5 cellular contexts compared by ENCODE assay signal in the genomic region with DNA sequence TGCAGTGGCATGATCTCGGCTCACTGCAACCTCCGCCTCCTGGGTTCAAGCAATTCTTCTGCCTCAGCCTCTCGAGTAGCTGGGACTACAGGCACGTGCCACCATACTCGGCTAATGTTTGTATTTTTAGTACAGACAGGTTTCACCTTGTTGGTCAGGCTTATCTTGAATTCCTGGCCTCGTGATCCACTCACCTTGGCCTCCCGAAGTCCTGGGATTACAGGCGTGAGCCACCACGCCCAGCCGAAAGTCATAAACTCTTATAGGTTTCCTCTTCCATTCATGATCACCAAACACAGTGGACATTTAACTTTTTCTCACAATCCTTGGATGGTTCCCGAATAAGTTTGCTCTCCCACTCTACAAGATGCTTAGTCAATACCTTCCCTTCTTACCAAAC.
DNase-seq lines count a peak whose midpoint lies in the region; ATAC-seq and TF ChIP-seq lines count a peak whose summit lies in the region.
"Not testable (repeated sequence)": the region's sequence is repeated elsewhere in the genome, so short reads cannot be mapped to it uniquely, and the experiment has no call there.

No MANE protein-coding gene starts in this region.

- H4K8ac ChIP-seq in trophoblast cell (ENCODE audit: low read depth, low read length) = not testable (repeated sequence)

- not testable (repeated sequence) for H2BK5ac ChIP-seq in trophoblast cell (ENCODE audit: low read depth, low read length, poor library complexity)

- not testable (repeated sequence) for H4K12ac ChIP-seq in trophoblast cell (ENCODE audit: low read depth, low read length)

- H3K23ac ChIP-seq in trophoblast cell (ENCODE audit: low read length) = not testable (repeated sequence)

- H3K27ac Mint-ChIP-seq in T-helper 1 cell treated with Interleukin-12 subunit alpha and Interleukin-12 subunit beta and Interleukin-4 antibody, amounts not matched to agents 30 μg/mL and 1 μg/mL, for 36 hours; activated CD4-positive, alpha-beta T cell treated with anti-CD3 and anti-CD28 coated beads, Interleukin-2, amount 10 ng/mL, durations not matched to agents 24 days and 14 days: not testable (repeated sequence)

- not testable (repeated sequence) for H2AFZ ChIP-seq in trophoblast cell (ENCODE audit: insufficient read depth, low read length, poor library complexity)

- not testable (repeated sequence) for H3K18ac ChIP-seq in trophoblast cell (ENCODE audit: low read length)

- H3K9me3 Mint-ChIP-seq in T-helper 1 cell treated with Interleukin-12 subunit alpha and Interleukin-12 subunit beta and Interleukin-4 antibody, amounts not matched to agents 30 μg/mL and 1 μg/mL, for 36 hours = peaks cover 22% of the 10 kb centered on the region
- peaks cover 22% of the 10 kb centered on the region for H3K9me3 Mint-ChIP-seq in activated CD4-positive, alpha-beta T cell treated with anti-CD3 and anti-CD28 coated beads, Interleukin-2, amount 10 ng/mL, durations not matched to agents 24 days and 14 days

- peaks cover 21% of the 10 kb centered on the region for H3K27me3 Mint-ChIP-seq in T-helper 1 cell treated with Interleukin-12 subunit alpha and Interleukin-12 subunit beta and Interleukin-4 antibody, amounts not matched to agents 30 μg/mL and 1 μg/mL, for 36 hours (ENCODE audit: low read depth)
- H3K27me3 Mint-ChIP-seq in activated CD4-positive, alpha-beta T cell treated with anti-CD3 and anti-CD28 coated beads, Interleukin-2, amount 10 ng/mL, durations not matched to agents 24 days and 14 days = peaks cover 15% of the 10 kb centered on the region

- H3K4me1 Mint-ChIP-seq in T-helper 1 cell treated with Interleukin-12 subunit alpha and Interleukin-12 subunit beta and Interleukin-4 antibody, amounts not matched to agents 30 μg/mL and 1 μg/mL, for 36 hours (ENCODE audit: low read depth) = peaks cover 33% of the 10 kb centered on the region
- H3K4me1 Mint-ChIP-seq in activated CD4-positive, alpha-beta T cell treated with anti-CD3 and anti-CD28 coated beads, Interleukin-2, amount 10 ng/mL, durations not matched to agents 24 days and 14 days = peaks cover 36% of the 10 kb centered on the region

- intact Hi-C loops in activated CD4-positive, alpha-beta T cell treated with anti-CD3 and anti-CD28 coated beads, Interleukin-2, amount 10 ng/mL, durations not matched to agents 24 days and 14 days (cut with micrococcal nuclease); left colon (cut with DNase I, micrococcal nuclease); transverse colon (cut with DNase I; ENCODE audit: low total_unique reads): not testable (repeated sequence)

- not testable (repeated sequence) for TF ChIP-seq POLR2A in transverse colon (IDR thresholded peaks at IDR 0.05)

- H3K27me3 ChIP-seq in trophoblast cell (ENCODE audit: insufficient read depth, low read length); transverse colon: not testable (repeated sequence)

- DNase-seq in activated CD4-positive, alpha-beta T cell treated with anti-CD3 and anti-CD28 coated beads, Interleukin-2, amount 10 ng/mL, durations not matched to agents 24 days and 14 days = not testable (repeated sequence)
- DNase-seq in left colon = peak; percentile 42 to 51
- DNase-seq in trophoblast cell = peak; percentile 62 to 71
- peak; percentile 45 for DNase-seq in transverse colon

- not testable (repeated sequence) for H2AK5ac ChIP-seq in trophoblast cell (ENCODE audit: low read length)

- H3K4me2 ChIP-seq in trophoblast cell (ENCODE audit: low read length) = not testable (repeated sequence)

- in situ Hi-C loops in transverse colon (cut with MboI; ENCODE audit: low pct_ligation_motif_present in 1 of 4, low pct_unique_long_range_greater_than_20kb in 1 of 4, low sequenced_read_pairs in 3 of 4) = not testable (repeated sequence)

- not testable (repeated sequence) for H3K4me3 ChIP-seq in trophoblast cell (ENCODE audit: low read depth, low read length); transverse colon

- peaks cover 18% of the 10 kb centered on the region for H3K79me1 ChIP-seq in trophoblast cell (ENCODE audit: low read length)

- H3K9ac ChIP-seq in trophoblast cell (ENCODE audit: low read length) = not testable (repeated sequence)

- H3K27ac ChIP-seq in trophoblast cell (ENCODE audit: low read depth, low read length); transverse colon: not testable (repeated sequence)

- TF ChIP-seq EP300 in transverse colon (IDR thresholded peaks at IDR 0.05; ENCODE audit: low read depth) = not testable (repeated sequence)

- no CpG with 5 or more reads among the region's 11 CpGs for WGBS in trophoblast cell (ENCODE audit: extremely low coverage, insufficient coverage, insufficient read length)
- WGBS in transverse colon (ENCODE audit: low coverage in 1 of 2), 2 donors = 58 to 77% methylated on average over 8 to 11 of the region's 11 CpGs

- not testable (repeated sequence) for H3K79me2 ChIP-seq in trophoblast cell (ENCODE audit: control insufficient read depth, insufficient read depth, low read length, poor library complexity)

- H3K4me1 ChIP-seq in trophoblast cell (ENCODE audit: control insufficient read depth in 1 of 2, insufficient read depth in 2 of 2, low read length in 2 of 2) = peaks cover 11 to 12% of the 10 kb centered on the region in 2 experiments
- not testable (repeated sequence) for H3K4me1 ChIP-seq in transverse colon

- not testable (repeated sequence) for H4K91ac ChIP-seq in trophoblast cell (ENCODE audit: low read depth, low read length)

- TF ChIP-seq CTCF in transverse colon (IDR thresholded peaks at IDR 0.05) = not testable (repeated sequence)

- H3K36me3 Mint-ChIP-seq in T-helper 1 cell treated with Interleukin-12 subunit alpha and Interleukin-12 subunit beta and Interleukin-4 antibody, amounts not matched to agents 30 μg/mL and 1 μg/mL, for 36 hours (ENCODE audit: low read depth) = peaks cover 12% of the 10 kb centered on the region
- not testable (repeated sequence) for H3K36me3 Mint-ChIP-seq in activated CD4-positive, alpha-beta T cell treated with anti-CD3 and anti-CD28 coated beads, Interleukin-2, amount 10 ng/mL, durations not matched to agents 24 days and 14 days (ENCODE audit: low read depth)

- peak; percentile 93 for ATAC-seq in left colon

- H3K9me3 ChIP-seq in trophoblast cell (ENCODE audit: insufficient read depth, low read depth, low read length); transverse colon: not testable (repeated sequence)

- H2BK120ac ChIP-seq in trophoblast cell (ENCODE audit: insufficient read depth, low read length, poor library complexity) = peak overlapping the region; percentile 31

- H3K4me3 Mint-ChIP-seq in T-helper 1 cell treated with Interleukin-12 subunit alpha and Interleukin-12 subunit beta and Interleukin-4 antibody, amounts not matched to agents 30 μg/mL and 1 μg/mL, for 36 hours = peak overlapping the region; percentile 26
- peak overlapping the region; percentile 9 for H3K4me3 Mint-ChIP-seq in activated CD4-positive, alpha-beta T cell treated with anti-CD3 and anti-CD28 coated beads, Interleukin-2, amount 10 ng/mL, durations not matched to agents 24 days and 14 days

- not testable (repeated sequence) for H3K36me3 ChIP-seq in trophoblast cell (ENCODE audit: control insufficient read depth in 1 of 2, insufficient read depth in 2 of 2, low read length in 2 of 2); transverse colon

- not testable (repeated sequence) for H3K4ac ChIP-seq in trophoblast cell (ENCODE audit: low read depth, low read length)

- not testable (repeated sequence) for H2BK12ac ChIP-seq in trophoblast cell (ENCODE audit: low read length)

- not testable (repeated sequence) for H3K14ac ChIP-seq in trophoblast cell (ENCODE audit: low read length)
